Comparison of ENCODE assay signal across 19 cellular contexts in genomic region chr10:43952760-43953159, GRCh38.
"Had no signal": no experiment of that assay in that cellular context is flagged by ENCODE, and none has a peak within 500 bp of the region (broad histone marks: within the 10 kb centered on the region; RNA-seq: fewer than 3 reads in every experiment).

No MANE protein-coding gene starts in this region.

- H3K79me2 ChIP-seq: hepatocyte had no signal

- ATAC-seq: naive thymus-derived CD4-positive, alpha-beta T cell; psoas muscle; sciatic nerve; stimulated activated memory B cell treated with anti-CD40 and anti-IgM and Interleukin-4, amounts not matched to agents 10 μg/mL and 1 μg/mL and 100 μg/mL, for 72 hours; upper lobe of right lung had no signal

- H3K4me2 ChIP-seq: hepatocyte had no signal

- H3K36me3 ChIP-seq: spleen, tibial artery, upper lobe of right lung had no signal

- H3K4me3 Mint-ChIP-seq: naive thymus-derived CD4-positive, alpha-beta T cell; nephron progenitor cell; stimulated activated memory B cell treated with anti-CD40 and anti-IgM and Interleukin-4, amounts not matched to agents 10 μg/mL and 1 μg/mL and 100 μg/mL, for 72 hours; stimulated activated naive CD8-positive, alpha-beta T cell treated with anti-CD3 and anti-CD28 coated beads, Interleukin-15, Interleukin-2, amounts not matched to agents 100 ng/mL and 50 ng/mL, for 24 hours had no signal

- H3K4me1 Mint-ChIP-seq: naive thymus-derived CD4-positive, alpha-beta T cell; nephron progenitor cell; stimulated activated memory B cell treated with anti-CD40 and anti-IgM and Interleukin-4, amounts not matched to agents 10 μg/mL and 1 μg/mL and 100 μg/mL, for 72 hours had no signal

- H3K27me3 Mint-ChIP-seq: stimulated activated memory B cell treated with anti-CD40 and anti-IgM and Interleukin-4, amounts not matched to agents 10 μg/mL and 1 μg/mL and 100 μg/mL, for 72 hours had no signal

- H2AFZ ChIP-seq: hepatocyte had no signal

- H3K27me3 ChIP-seq: hepatocyte, tibial artery, upper lobe of right lung had no signal

- H3K4me1 ChIP-seq: psoas muscle, spleen, tibial artery, upper lobe of right lung had no signal

- H3K4me3 ChIP-seq: hepatocyte, psoas muscle, spleen, tibial artery, upper lobe of right lung had no signal

- H3K27ac ChIP-seq: hepatocyte, psoas muscle, spleen, tibial artery, upper lobe of right lung had no signal

- DNase-seq: erythroblast; foreskin melanocyte; head of caudate nucleus; kidney glomerular epithelial cell; mammary epithelial cell; naive thymus-derived CD4-positive, alpha-beta T cell; nephron progenitor cell; psoas muscle; retina; spleen; stimulated activated CD4-positive, alpha-beta T cell treated with anti-CD3 and anti-CD28 coated beads, Interleukin-15, amount 100 ng/mL, for 24 hours; stimulated activated CD4-positive, alpha-beta T cell treated with anti-CD3 and anti-CD28 coated beads, Interleukin-1b, Interleukin-23, amount 100 ng/mL, for 48 hours; stimulated activated CD4-positive, alpha-beta T cell treated with anti-CD3 and anti-CD28 coated beads, Interleukin-4, amount 100 ng/mL, for 24 hours; tibial artery; upper lobe of right lung had no signal

- H3K27ac Mint-ChIP-seq: naive thymus-derived CD4-positive, alpha-beta T cell; nephron progenitor cell; stimulated activated memory B cell treated with anti-CD40 and anti-IgM and Interleukin-4, amounts not matched to agents 10 μg/mL and 1 μg/mL and 100 μg/mL, for 72 hours; stimulated activated naive CD8-positive, alpha-beta T cell treated with anti-CD3 and anti-CD28 coated beads, Interleukin-15, Interleukin-2, amounts not matched to agents 100 ng/mL and 50 ng/mL, for 24 hours had no signal

- H3K36me3 Mint-ChIP-seq: naive thymus-derived CD4-positive, alpha-beta T cell; stimulated activated memory B cell treated with anti-CD40 and anti-IgM and Interleukin-4, amounts not matched to agents 10 μg/mL and 1 μg/mL and 100 μg/mL, for 72 hours had no signal

- H3K9me3 ChIP-seq: psoas muscle, tibial artery, upper lobe of right lung had no signal
